8 cellular contexts compared by ENCODE assay signal in genomic region chr13:24053505-24054251, GRCh38.
DNase-seq lines count a peak whose midpoint lies in the region; ATAC-seq and TF ChIP-seq lines count a peak whose summit lies in the region.

No MANE protein-coding gene starts in this region.

- H3K9me3 Mint-ChIP-seq in activated CD4-positive, alpha-beta T cell treated with anti-CD3 and anti-CD28 coated beads, Interleukin-2, amount 10 ng/mL, durations not matched to agents 24 days and 14 days: no peaks in the 10 kb centered on the region

- H3K27me3 ChIP-seq in A673 (replicated peaks; ENCODE audit: insufficient read depth, low read depth, low read length, poor library complexity) (no peaks in the 10 kb centered on the region), mesendoderm (ENCODE audit: insufficient read depth, low read length, poor library complexity) (no peaks in the 10 kb centered on the region)

- H3K27me3 Mint-ChIP-seq in activated CD4-positive, alpha-beta T cell treated with anti-CD3 and anti-CD28 coated beads, Interleukin-2, amount 10 ng/mL, durations not matched to agents 24 days and 14 days: peaks cover 19% of the 10 kb centered on the region

- H3K23ac ChIP-seq in mesendoderm (ENCODE audit: low read length): no peak overlapping the region

- H2AK5ac ChIP-seq in mesendoderm (ENCODE audit: low read length): no peak overlapping the region

- no CpG with 5 or more reads among the region's 9 CpGs for WGBS in mesendoderm (ENCODE audit: extremely low coverage, insufficient coverage, low lambda C conversion rate)

- H3K4me3 Mint-ChIP-seq in activated CD4-positive, alpha-beta T cell treated with anti-CD3 and anti-CD28 coated beads, Interleukin-2, amount 10 ng/mL, durations not matched to agents 24 days and 14 days: no peak overlapping the region

- H3K9me3 ChIP-seq in A673 (ENCODE audit: low read depth, low read length, poor library complexity, severe bottlenecking): no peaks in the 10 kb centered on the region

- H3K9ac ChIP-seq in mesendoderm (ENCODE audit: low read length): no peak overlapping the region

- H2BK15ac ChIP-seq in mesendoderm (replicated peaks; ENCODE audit: low read depth): no peak overlapping the region

- H3K27ac Mint-ChIP-seq in activated CD4-positive, alpha-beta T cell treated with anti-CD3 and anti-CD28 coated beads, Interleukin-2, amount 10 ng/mL, durations not matched to agents 24 days and 14 days: no peak overlapping the region

- no TSS peak for BruUV-seq in A673 (replicated peaks; lab: Mats Ljungman, UMichigan)

- intact Hi-C loops in A673 (cut with micrococcal nuclease; ENCODE audit: unreplicated experiment): loop anchor here (1.0 kb wide), 1 partner anchor 167 kb away; no protein-coding TSS in a partner anchor
- intact Hi-C loops in activated CD4-positive, alpha-beta T cell treated with anti-CD3 and anti-CD28 coated beads, Interleukin-2, amount 10 ng/mL, durations not matched to agents 24 days and 14 days (cut with micrococcal nuclease): loop anchor here (1.0 to 2.0 kb wide), 4 partner anchors 33 to 175 kb away; no protein-coding TSS in a partner anchor

- H3K27ac ChIP-seq in A673 (ENCODE audit: low read depth, low read length, poor library complexity, severe bottlenecking) (no peak overlapping the region), mesendoderm (ENCODE audit: low read depth, low read length) (no peak overlapping the region)

- no peak overlapping the region for H3K4me2 ChIP-seq in mesendoderm (ENCODE audit: low read length)

- POLR2A ChIA-PET in A673 (lab: Charles Lee; ENCODE audit: low non-redundant PET): no interaction called here

- TF ChIP-seq POLR2A in GM18505 (IDR thresholded peaks at IDR 0.05; ENCODE audit: borderline replicate concordance, extremely low read depth, insufficient read depth, insufficient read length): no peak

- CTCF ChIA-PET in A673 (lab: Charles Lee): interaction anchor here (0.5 to 1.7 kb wide), 5 partner anchors 30 to 1117 kb away, joined by 3 to 14 read pairs (median 5); no protein-coding TSS in a partner anchor

- H3K36me3 ChIP-seq in A673 (ENCODE audit: insufficient read depth, low read length, poor library complexity, severe bottlenecking): no peaks in the 10 kb centered on the region
- no peaks in the 10 kb centered on the region for H3K36me3 ChIP-seq in mesendoderm (ENCODE audit: control insufficient read depth, insufficient read depth, low read length)

- H3K56ac ChIP-seq in mesendoderm (ENCODE audit: low read length): no peak overlapping the region

- ATAC-seq in GM18505 (IDR thresholded peaks at IDR 0.05; ENCODE audit: unreplicated experiment): peak; percentile 78
- ATAC-seq in HG03039 (IDR thresholded peaks at IDR 0.05; ENCODE audit: unreplicated experiment): peak; percentile 84

- H3K4me3 ChIP-seq in A673 (ENCODE audit: low read depth, low read length, poor library complexity, severe bottlenecking) (no peak overlapping the region), mesendoderm (ENCODE audit: low read length) (no peak overlapping the region)

- peak; percentile 80 for DNase-seq in A673 (ENCODE audit: low spot score)
- DNase-seq in NCI-H226: peak; percentile 18
- peak; percentile 89 for DNase-seq in activated CD4-positive, alpha-beta T cell treated with anti-CD3 and anti-CD28 coated beads, Interleukin-2, amount 10 ng/mL, durations not matched to agents 24 days and 14 days
- DNase-seq in dermis microvascular lymphatic vessel endothelial cell (ENCODE audit: low read depth in 2 of 2): peak; percentile 17 to 68
- DNase-seq in mesendoderm: peak; percentile 94
- peak; percentile 71 for DNase-seq in stimulated activated CD8-positive, alpha-beta memory T cell treated with anti-CD3 and anti-CD28 coated beads, Interleukin-4, amount 100 ng/mL, for 48 hours

- H3K79me2 ChIP-seq in mesendoderm (ENCODE audit: control insufficient read depth, insufficient read depth, low read length): no peaks in the 10 kb centered on the region

- TF ChIP-seq CTCF in A673 (conservative IDR thresholded peaks at IDR 0.05; ENCODE audit: low read depth, low read length): peak; percentile 80

- H2BK120ac ChIP-seq in mesendoderm (ENCODE audit: low read depth, low read length): no peak overlapping the region

- H4K5ac ChIP-seq in mesendoderm (ENCODE audit: low read length): no peak overlapping the region

- no peak overlapping the region for H4K8ac ChIP-seq in mesendoderm (ENCODE audit: low read depth, low read length)

- H3K4me1 ChIP-seq in A673 (ENCODE audit: insufficient read depth, low read length, poor library complexity, severe bottlenecking) (peaks cover 9% of the 10 kb centered on the region), mesendoderm (ENCODE audit: control insufficient read depth, low read depth, low read length) (peaks cover 3% of the 10 kb centered on the region)

- H3K4ac ChIP-seq in mesendoderm (ENCODE audit: low read depth, low read length): no peak overlapping the region

- H3K79me1 ChIP-seq in mesendoderm (ENCODE audit: low read length): no peaks in the 10 kb centered on the region

- H3K4me1 Mint-ChIP-seq in activated CD4-positive, alpha-beta T cell treated with anti-CD3 and anti-CD28 coated beads, Interleukin-2, amount 10 ng/mL, durations not matched to agents 24 days and 14 days: peaks cover 11% of the 10 kb centered on the region

- H2BK5ac ChIP-seq in mesendoderm (ENCODE audit: low read length): no peak overlapping the region

- no peak overlapping the region for H3K18ac ChIP-seq in mesendoderm (ENCODE audit: low read length)

- H3K36me3 Mint-ChIP-seq in activated CD4-positive, alpha-beta T cell treated with anti-CD3 and anti-CD28 coated beads, Interleukin-2, amount 10 ng/mL, durations not matched to agents 24 days and 14 days (ENCODE audit: low read depth): no peaks in the 10 kb centered on the region

Comparison
In these comparisons a context has a peak if more than half of its experiments do, and no peak if none do; other contexts are left out.
1. DNase-seq: peak in every context shown above with its lines; median percentile 94 in mesendoderm; 89 in activated CD4-positive, alpha-beta T cell treated with anti-CD3 and anti-CD28 coated beads, Interleukin-2, amount 10 ng/mL, durations not matched to agents 24 days and 14 days; 80 in A673; 71 in stimulated activated CD8-positive, alpha-beta memory T cell treated with anti-CD3 and anti-CD28 coated beads, Interleukin-4, amount 100 ng/mL, for 48 hours; 42 in dermis microvascular lymphatic vessel endothelial cell; 18 in NCI-H226.